1 cellular context compared by ENCODE assay signal in genomic region chr19:40762754-40763153, GRCh38.
TF ChIP-seq lines count a peak whose summit lies in the region.

No MANE protein-coding gene starts in this region.

TF ChIP-seq in HEK293, 187 proteins besides CTCF, POLR2A, EP300 and RAD21 (continued from another document):
- no peak for TF ChIP-seq ZNF571 (tag by site-specific recombination; IDR thresholded peaks at IDR 0.05)
- no peak for TF ChIP-seq ZNF792 (tag by site-specific recombination; IDR thresholded peaks at IDR 0.05)
- TF ChIP-seq GLIS1 (tag by site-specific recombination; IDR thresholded peaks at IDR 0.05), result peak; percentile 60
- TF ChIP-seq ZFHX2 (tag by site-specific recombination; conservative IDR thresholded peaks at IDR 0.05), result no peak
- peak; percentile 100 for TF ChIP-seq ZIC2 (tag by site-specific recombination; IDR thresholded peaks at IDR 0.05)
- no peak for TF ChIP-seq ELK4 (IDR thresholded peaks at IDR 0.05; ENCODE audit: borderline replicate concordance, low read depth, low read length)
- no peak for TF ChIP-seq TCF7L2 (IDR thresholded peaks at IDR 0.05; ENCODE audit: borderline replicate concordance, low read depth, low read length)
- no peak for TF ChIP-seq ZBTB10 (tag by site-specific recombination; IDR thresholded peaks at IDR 0.05)
- TF ChIP-seq ZNF48 (tag by site-specific recombination; IDR thresholded peaks at IDR 0.05), result no peak
- TF ChIP-seq ZNF521 (tag by site-specific recombination; IDR thresholded peaks at IDR 0.05), result no peak
- no peak for TF ChIP-seq ZNF600 (tag by site-specific recombination; IDR thresholded peaks at IDR 0.05)
